In the genomic region with DNA sequence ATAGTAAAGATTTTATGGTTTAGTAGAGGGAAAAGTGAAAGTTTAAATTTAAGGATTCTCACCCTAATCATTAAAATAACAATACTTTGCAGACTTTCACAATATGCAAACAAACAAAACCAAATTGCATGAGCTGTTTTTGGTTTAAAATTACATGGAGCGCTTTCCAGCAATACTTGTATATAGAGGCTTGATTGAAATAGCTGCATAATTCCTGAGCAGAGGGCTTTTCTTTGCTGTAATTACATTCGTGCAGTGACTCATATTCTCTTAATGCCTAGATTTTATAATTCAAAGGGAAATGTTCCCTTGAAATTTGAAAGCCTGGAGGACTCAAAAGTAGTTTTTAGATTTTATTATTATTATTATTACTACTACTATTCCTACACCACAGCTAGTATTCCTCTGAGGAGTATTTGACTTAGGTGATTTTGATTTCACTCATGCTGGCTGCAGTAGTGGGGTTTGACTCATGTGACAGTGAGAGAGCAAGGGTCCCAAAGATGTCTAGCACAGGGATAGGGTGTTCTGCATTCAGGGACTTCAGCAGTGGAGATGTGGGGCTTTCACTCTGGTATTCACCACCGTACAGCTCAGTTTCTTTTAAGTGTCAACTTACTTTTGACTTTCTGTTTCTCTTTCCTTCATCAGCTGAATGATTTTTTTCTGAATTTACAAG, we compare ENCODE assay signal across 1 cellular context.
TF ChIP-seq lines count a peak whose summit lies in the region.

No MANE protein-coding gene starts in this region.

TF ChIP-seq in H1, 55 proteins besides CTCF, POLR2A, EP300 and RAD21 (continued from another document):
- no peak for TF ChIP-seq SP2 (IDR thresholded peaks at IDR 0.05; ENCODE audit: low read length)
- TF ChIP-seq NANOG (IDR thresholded peaks at IDR 0.05; ENCODE audit: insufficient read depth, low read depth, low read length, poor library complexity, severe bottlenecking), result no peak
- TF ChIP-seq TAF7 (optimal IDR thresholded peaks at IDR 0.05; ENCODE audit: borderline replicate concordance, low read depth, low read length), result no peak
